In the genomic region with DNA sequence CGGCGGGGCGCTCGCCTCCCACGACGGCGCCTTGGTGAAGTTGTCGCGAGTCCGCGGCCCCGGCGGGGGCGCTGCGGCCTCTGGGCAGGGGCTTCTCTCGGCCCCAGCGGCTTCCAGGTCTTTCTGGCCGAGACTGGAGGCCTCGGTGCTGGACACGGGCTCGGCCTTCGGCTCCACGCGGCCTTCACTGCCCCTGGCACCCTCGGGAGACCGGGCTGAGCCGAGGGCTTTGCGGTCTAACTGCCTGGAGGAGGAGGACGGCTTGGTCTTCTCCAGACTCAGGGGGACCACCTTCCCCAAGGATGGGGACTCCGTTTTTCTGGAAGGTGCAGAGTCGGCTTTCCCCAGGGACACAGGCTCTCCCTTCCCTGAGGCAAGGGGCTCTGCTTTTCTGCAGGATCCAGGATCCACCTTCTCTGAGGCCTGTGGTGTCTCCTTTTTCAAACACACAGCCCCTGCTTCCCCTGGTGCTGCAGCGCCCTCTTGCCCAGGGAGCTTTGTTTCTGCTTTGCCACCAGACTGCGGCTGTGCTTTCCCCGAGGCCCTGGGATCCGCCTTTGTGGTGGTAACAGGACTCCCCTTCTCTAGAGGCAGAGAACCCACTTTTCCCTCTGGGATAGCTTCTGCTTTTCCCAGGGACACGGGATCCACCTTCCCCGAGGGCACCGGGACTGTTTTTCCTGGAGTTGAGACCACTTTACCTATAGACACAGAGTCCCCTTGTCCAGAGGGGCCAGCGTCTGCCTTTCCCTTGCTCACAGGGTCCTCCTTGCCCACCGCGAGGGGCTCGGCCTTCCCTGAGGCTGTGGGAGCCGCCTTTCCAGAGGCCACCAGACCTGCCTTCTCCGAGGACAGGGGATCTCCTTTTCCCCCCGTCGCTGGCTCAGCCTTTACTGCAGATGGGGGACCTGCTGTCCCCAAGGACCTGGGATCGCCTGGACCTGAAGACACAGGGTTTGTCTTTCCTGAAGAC, we compare ENCODE assay signal across 16 cellular contexts. TPM values are rescaled to one million over a fixed set of nuclear protein-coding genes. Genes with fewer than 3 reads are reported as not detected.
A peak's percentile ranks its signal among the peaks of the same experiment; 100 is the strongest.
DNase-seq lines count a peak whose midpoint lies in the region; ATAC-seq and TF ChIP-seq lines count a peak whose summit lies in the region.
"Had no signal": no experiment of that assay in that cellular context is flagged by ENCODE, and none has a peak within 500 bp of the region (broad histone marks: within the 10 kb centered on the region; RNA-seq: fewer than 3 reads in every experiment).

No MANE protein-coding gene starts in this region.

- H3K27me3 Mint-ChIP-seq in natural killer cell (ENCODE audit: low read depth in 2 of 2): peaks cover 0 to 21% of the 10 kb centered on the region in 2 donors
- peaks cover 0 to 5% of the 10 kb centered on the region in 2 donors for H3K27me3 Mint-ChIP-seq in natural killer cell treated with Interleukin-12 subunit alpha and Interleukin-12 subunit beta and Interleukin-15 and Interleukin-18, amount 100 ng/mL, for 72 hours
- peaks cover 13% of the 10 kb centered on the region for H3K27me3 Mint-ChIP-seq in activated T-helper 2 cell treated with anti-CD3 and anti-CD28 coated beads, Interferon-gamma antibody, Interleukin-2, Interleukin-4, amounts not matched to agents 10 μg/mL and 5 μg/mL and 100 μg/mL, durations not matched to agents 14 hours and 24 hours and 36 hours (ENCODE audit: low read depth)
- H3K27me3 Mint-ChIP-seq in memory B cell: no peaks in the 10 kb centered on the region

- H3K4me1 ChIP-seq in upper lobe of left lung: peaks cover 4 to 13% (median 9%) of the 10 kb centered on the region in 4 donors

- H3K9me3 Mint-ChIP-seq in natural killer cell: no peaks in the 10 kb centered on the region
- H3K9me3 Mint-ChIP-seq in natural killer cell treated with Interleukin-12 subunit alpha and Interleukin-12 subunit beta and Interleukin-15 and Interleukin-18, amount 100 ng/mL, for 72 hours: no peaks in the 10 kb centered on the region
- H3K9me3 Mint-ChIP-seq in activated T-helper 2 cell treated with anti-CD3 and anti-CD28 coated beads, Interferon-gamma antibody, Interleukin-2, Interleukin-4, amounts not matched to agents 10 μg/mL and 5 μg/mL and 100 μg/mL, durations not matched to agents 14 hours and 24 hours and 36 hours: no peaks in the 10 kb centered on the region
- no peaks in the 10 kb centered on the region for H3K9me3 Mint-ChIP-seq in memory B cell
- H3K9me3 Mint-ChIP-seq: activated T-helper 1 cell treated with anti-CD3 and anti-CD28 coated beads, Interleukin-12 subunit alpha, Interleukin-12 subunit beta, Interleukin-2, Interleukin-4 antibody, amounts not matched to agents 30 ng/mL and 10 ng/mL and 1 ng/mL, durations not matched to agents 14 hours and 24 hours and 36 hours; mesothelial cell of epicardium; stimulated activated naive CD8-positive, alpha-beta T cell treated with anti-CD3 and anti-CD28 coated beads, Interleukin-15, Interleukin-2, amounts not matched to agents 100 ng/mL and 50 ng/mL, for 24 hours had no signal

- no peaks in the 10 kb centered on the region for H3K36me3 Mint-ChIP-seq in natural killer cell
- H3K36me3 Mint-ChIP-seq in natural killer cell treated with Interleukin-12 subunit alpha and Interleukin-12 subunit beta and Interleukin-15 and Interleukin-18, amount 100 ng/mL, for 72 hours: no peaks in the 10 kb centered on the region
- H3K36me3 Mint-ChIP-seq in activated T-helper 2 cell treated with anti-CD3 and anti-CD28 coated beads, Interferon-gamma antibody, Interleukin-2, Interleukin-4, amounts not matched to agents 10 μg/mL and 5 μg/mL and 100 μg/mL, durations not matched to agents 14 hours and 24 hours and 36 hours (ENCODE audit: low read depth): no peaks in the 10 kb centered on the region
- no peaks in the 10 kb centered on the region for H3K36me3 Mint-ChIP-seq in memory B cell
- H3K36me3 Mint-ChIP-seq: mesothelial cell of epicardium had no signal

- no peak for TF ChIP-seq POLR2A in upper lobe of left lung (IDR thresholded peaks at IDR 0.05)

- H3K27me3 ChIP-seq in upper lobe of left lung: peaks cover 0 to 5% (median 0%) of the 10 kb centered on the region in 4 donors

- H3K4me1 Mint-ChIP-seq in natural killer cell: peaks cover 0 to 7% of the 10 kb centered on the region in 2 donors
- H3K4me1 Mint-ChIP-seq in natural killer cell treated with Interleukin-12 subunit alpha and Interleukin-12 subunit beta and Interleukin-15 and Interleukin-18, amount 100 ng/mL, for 72 hours (ENCODE audit: low read depth in 2 of 2): peaks cover 5% of the 10 kb centered on the region in 2 donors
- H3K4me1 Mint-ChIP-seq in activated T-helper 2 cell treated with anti-CD3 and anti-CD28 coated beads, Interferon-gamma antibody, Interleukin-2, Interleukin-4, amounts not matched to agents 10 μg/mL and 5 μg/mL and 100 μg/mL, durations not matched to agents 14 hours and 24 hours and 36 hours (ENCODE audit: low read depth): peaks cover 2% of the 10 kb centered on the region
- peaks cover 6% of the 10 kb centered on the region for H3K4me1 Mint-ChIP-seq in memory B cell
- H3K4me1 Mint-ChIP-seq: mesothelial cell of epicardium had no signal

- TF ChIP-seq CTCF in natural killer cell (IDR thresholded peaks at IDR 0.05) (no peak), upper lobe of left lung (IDR thresholded peaks at IDR 0.05) (no peak)

- peak overlapping the region in 3 of 4 donors; percentile 34 to 43 (median 41) for H3K4me3 ChIP-seq in upper lobe of left lung
- H3K4me3 ChIP-seq: K562 had no signal

- H3K27ac Mint-ChIP-seq in natural killer cell (no peak overlapping the region), memory B cell (no peak overlapping the region)
- no peak overlapping the region for H3K27ac Mint-ChIP-seq in natural killer cell treated with Interleukin-12 subunit alpha and Interleukin-12 subunit beta and Interleukin-15 and Interleukin-18, amount 100 ng/mL, for 72 hours
- H3K27ac Mint-ChIP-seq in activated T-helper 2 cell treated with anti-CD3 and anti-CD28 coated beads, Interferon-gamma antibody, Interleukin-2, Interleukin-4, amounts not matched to agents 10 μg/mL and 5 μg/mL and 100 μg/mL, durations not matched to agents 14 hours and 24 hours and 36 hours: no peak overlapping the region
- H3K27ac Mint-ChIP-seq: activated T-helper 1 cell treated with anti-CD3 and anti-CD28 coated beads, Interleukin-12 subunit alpha, Interleukin-12 subunit beta, Interleukin-2, Interleukin-4 antibody, amounts not matched to agents 30 ng/mL and 10 ng/mL and 1 ng/mL, durations not matched to agents 14 hours and 24 hours and 36 hours; mesothelial cell of epicardium; stimulated activated naive CD8-positive, alpha-beta T cell treated with anti-CD3 and anti-CD28 coated beads, Interleukin-15, Interleukin-2, amounts not matched to agents 100 ng/mL and 50 ng/mL, for 24 hours had no signal

- WGBS in upper lobe of left lung, 2 donors: 77 to 91% methylated on average over 17 to 34 of the region's 47 CpGs

- no peak overlapping the region for H3K27ac ChIP-seq in upper lobe of left lung

- TF ChIP-seq EP300 in upper lobe of left lung (IDR thresholded peaks at IDR 0.05): no peak

- no peaks in the 10 kb centered on the region for H3K36me3 ChIP-seq in upper lobe of left lung

- intact Hi-C loops in natural killer cell (cut with micrococcal nuclease): loop anchor here (2.0 to 5.0 kb wide), 2 partner anchors 180 to 867 kb away; partner anchors contain the start of gene CLTB
- intact Hi-C loops in activated T-helper 2 cell treated with anti-CD3 and anti-CD28 coated beads, Interferon-gamma antibody, Interleukin-2, Interleukin-4, amounts not matched to agents 10 μg/mL and 5 μg/mL and 100 μg/mL, durations not matched to agents 14 hours and 24 hours and 36 hours (cut with micrococcal nuclease): loop anchor here (2.0 to 5.0 kb wide), 3 partner anchors 23 to 181 kb away; partner anchors contain the start of gene CLTB

- no peak for DNase-seq in natural killer cell
- DNase-seq in natural killer cell treated with Interleukin-12 subunit alpha and Interleukin-12 subunit beta and Interleukin-15 and Interleukin-18, amount 100 ng/mL, for 72 hours (ENCODE audit: low spot score): no peak
- DNase-seq in activated T-helper 2 cell treated with anti-CD3 and anti-CD28 coated beads, Interferon-gamma antibody, Interleukin-2, Interleukin-4, amounts not matched to agents 10 μg/mL and 5 μg/mL and 100 μg/mL, durations not matched to agents 14 hours and 24 hours and 36 hours (ENCODE audit: low spot score): no peak
- DNase-seq in memory B cell (ENCODE audit: low spot score in 2 of 2): no peak
- no peak for DNase-seq in upper lobe of left lung
- no peak for DNase-seq in AG08396 (ENCODE audit: low spot score)
- no peak for DNase-seq in activated CD8-positive, alpha-beta memory T cell treated with anti-CD3 and anti-CD28 coated beads, Interleukin-2, amount 50 U/mL, for 48 hours
- DNase-seq: NCI-H187 treated with DMSO at 0.1 percent for 48 hours, SIG-M5 had no signal

- H3K4me3 Mint-ChIP-seq in natural killer cell (peak overlapping the region; percentile 66), memory B cell (peak overlapping the region; percentile 55)
- no peak overlapping the region for H3K4me3 Mint-ChIP-seq in natural killer cell treated with Interleukin-12 subunit alpha and Interleukin-12 subunit beta and Interleukin-15 and Interleukin-18, amount 100 ng/mL, for 72 hours
- peak overlapping the region; percentile 11 for H3K4me3 Mint-ChIP-seq in activated T-helper 2 cell treated with anti-CD3 and anti-CD28 coated beads, Interferon-gamma antibody, Interleukin-2, Interleukin-4, amounts not matched to agents 10 μg/mL and 5 μg/mL and 100 μg/mL, durations not matched to agents 14 hours and 24 hours and 36 hours (ENCODE audit: low read depth)
- H3K4me3 Mint-ChIP-seq: activated T-helper 1 cell treated with anti-CD3 and anti-CD28 coated beads, Interleukin-12 subunit alpha, Interleukin-12 subunit beta, Interleukin-2, Interleukin-4 antibody, amounts not matched to agents 30 ng/mL and 10 ng/mL and 1 ng/mL, durations not matched to agents 14 hours and 24 hours and 36 hours had no signal

- no peak for ATAC-seq in natural killer cell
- ATAC-seq in natural killer cell treated with Interleukin-12 subunit alpha and Interleukin-12 subunit beta and Interleukin-15 and Interleukin-18, amount 100 ng/mL, for 72 hours: no peak
- no peak for ATAC-seq in memory B cell (ENCODE audit: low read depth)
- no peak for ATAC-seq in upper lobe of left lung (ENCODE audit: low FRiP score in 2 of 2)
- ATAC-seq in HG03025 (IDR thresholded peaks at IDR 0.05; ENCODE audit: low FRiP score, unreplicated experiment): no peak
- ATAC-seq: K562 had no signal

- no peaks in the 10 kb centered on the region for H3K9me3 ChIP-seq in upper lobe of left lung

RNA-seq across cellular contexts. Expression of gene GPRIN1, which starts 12.3 kb away (rescaled TPM):
- total RNA-seq in natural killer cell: 1 to 10 TPM in 2 of 3 donors, under 1 TPM in 1; 0.92 to 1.5 (median 1.3) TPM
- 1 to 10 TPM; 2.7 to 5.9 TPM for total RNA-seq in natural killer cell treated with Interleukin-12 subunit alpha and Interleukin-12 subunit beta and Interleukin-15 and Interleukin-18, amount 100 ng/mL, for 72 hours
- 3.0 and 3.6 TPM in 2 replicates for total RNA-seq in activated T-helper 2 cell treated with anti-CD3 and anti-CD28 coated beads, Interferon-gamma antibody, Interleukin-2, Interleukin-4, amounts not matched to agents 10 μg/mL and 5 μg/mL and 100 μg/mL, durations not matched to agents 14 hours and 24 hours and 36 hours
- 1 to 10 TPM in 3 of 6 donors, under 1 TPM in 3; under 0.01 to 4.0 (median 1.3) TPM for total RNA-seq in upper lobe of left lung

RNA-seq across cellular contexts. Expression of gene SNCB, which starts 32.6 kb away (rescaled TPM):
- total RNA-seq in natural killer cell (not detected), upper lobe of left lung (not detected)
- total RNA-seq in natural killer cell treated with Interleukin-12 subunit alpha and Interleukin-12 subunit beta and Interleukin-15 and Interleukin-18, amount 100 ng/mL, for 72 hours: not detected
- total RNA-seq in activated T-helper 2 cell treated with anti-CD3 and anti-CD28 coated beads, Interferon-gamma antibody, Interleukin-2, Interleukin-4, amounts not matched to agents 10 μg/mL and 5 μg/mL and 100 μg/mL, durations not matched to agents 14 hours and 24 hours and 36 hours: not detected in 2 replicates
- total RNA-seq: activated T-helper 1 cell treated with anti-CD3 and anti-CD28 coated beads, Interleukin-12 subunit alpha, Interleukin-12 subunit beta, Interleukin-2, Interleukin-4 antibody, amounts not matched to agents 30 ng/mL and 10 ng/mL and 1 ng/mL, durations not matched to agents 14 hours and 24 hours and 36 hours; bronchial epithelial cell; K562; mesothelial cell of epicardium had no signal

RNA-seq across cellular contexts. Expression of gene EIF4E1B, which starts 32.8 kb away (rescaled TPM):
- not detected for total RNA-seq in natural killer cell
- total RNA-seq in natural killer cell treated with Interleukin-12 subunit alpha and Interleukin-12 subunit beta and Interleukin-15 and Interleukin-18, amount 100 ng/mL, for 72 hours: not detected
- total RNA-seq in activated T-helper 2 cell treated with anti-CD3 and anti-CD28 coated beads, Interferon-gamma antibody, Interleukin-2, Interleukin-4, amounts not matched to agents 10 μg/mL and 5 μg/mL and 100 μg/mL, durations not matched to agents 14 hours and 24 hours and 36 hours: not detected in 2 replicates
- not detected for total RNA-seq in upper lobe of left lung
- total RNA-seq: activated T-helper 1 cell treated with anti-CD3 and anti-CD28 coated beads, Interleukin-12 subunit alpha, Interleukin-12 subunit beta, Interleukin-2, Interleukin-4 antibody, amounts not matched to agents 30 ng/mL and 10 ng/mL and 1 ng/mL, durations not matched to agents 14 hours and 24 hours and 36 hours; bronchial epithelial cell; K562; mesothelial cell of epicardium; pulmonary artery endothelial cell had no signal

RNA-seq across cellular contexts. Expression of gene CDHR2, which starts 48.6 kb away (rescaled TPM):
- total RNA-seq in natural killer cell (1 to 10 TPM in 2 of 3 donors, under 1 TPM in 1; 0.75 to 2.2 (median 1.8) TPM), upper lobe of left lung (under 1 TPM in 2 of 6 donors, not detected in 4; 0.30 to 0.34 TPM)
- total RNA-seq in natural killer cell treated with Interleukin-12 subunit alpha and Interleukin-12 subunit beta and Interleukin-15 and Interleukin-18, amount 100 ng/mL, for 72 hours: under 1 TPM; 0.33 to 0.40 TPM
- 0.30 and 0.64 TPM in 2 replicates for total RNA-seq in activated T-helper 2 cell treated with anti-CD3 and anti-CD28 coated beads, Interferon-gamma antibody, Interleukin-2, Interleukin-4, amounts not matched to agents 10 μg/mL and 5 μg/mL and 100 μg/mL, durations not matched to agents 14 hours and 24 hours and 36 hours
- total RNA-seq: pulmonary artery endothelial cell had no signal

RNA-seq across cellular contexts. Expression of gene TSPAN17, which starts 49.6 kb away (rescaled TPM):
- total RNA-seq in natural killer cell (10 to 100 TPM; 24.1 to 29.4 (median 24.6) TPM), upper lobe of left lung (10 to 100 TPM; 20.1 to 36.8 (median 25.6) TPM)
- 10 to 100 TPM; 48.9 to 67.6 TPM for total RNA-seq in natural killer cell treated with Interleukin-12 subunit alpha and Interleukin-12 subunit beta and Interleukin-15 and Interleukin-18, amount 100 ng/mL, for 72 hours
- 32.7 and 33.9 TPM in 2 replicates for total RNA-seq in activated T-helper 2 cell treated with anti-CD3 and anti-CD28 coated beads, Interferon-gamma antibody, Interleukin-2, Interleukin-4, amounts not matched to agents 10 μg/mL and 5 μg/mL and 100 μg/mL, durations not matched to agents 14 hours and 24 hours and 36 hours
